ENCODE assay signal across 8 cellular contexts in genomic region chr21:32921632-32922230, GRCh38.
DNase-seq lines count a peak whose midpoint lies in the region; ATAC-seq and TF ChIP-seq lines count a peak whose summit lies in the region.

No MANE protein-coding gene starts in this region.

- H3K4me3 ChIP-seq in epithelial cell of esophagus (ENCODE audit: low read length): no peak overlapping the region

- no peak for ATAC-seq in GM18502 (IDR thresholded peaks at IDR 0.05; ENCODE audit: poor library complexity, unreplicated experiment)
- ATAC-seq in HG03521 (IDR thresholded peaks at IDR 0.05; ENCODE audit: unreplicated experiment): no peak

- TF ChIP-seq CTCF in epithelial cell of esophagus (IDR thresholded peaks at IDR 0.05; ENCODE audit: insufficient read depth, low read depth, low read length, missing control alignments): peak; percentile 14

- peak; percentile 79 for DNase-seq in activated effector memory CD4-positive, alpha-beta T cell treated with anti-CD3 and anti-CD28 coated beads, Interleukin-2, amount 50 U/mL, for 16 hours
- DNase-seq in activated effector memory CD4-positive, alpha-beta T cell treated with Interleukin-2 at 50 U/mL for 16 hours: no peak
- DNase-seq in UCSD-AML1 (lab: John Stamatoyannopoulos, UW; ENCODE audit: unreplicated experiment) (peak; percentile 44), epithelial cell of esophagus (ENCODE audit: low read depth) (peak; percentile 11), NCI-H510A (lab: John Stamatoyannopoulos, UW) (no peak)
- peak; percentile 50 for DNase-seq in stimulated activated CD4-positive, alpha-beta T cell treated with anti-CD3 and anti-CD28 coated beads, Interleukin-12 subunit alpha, Interleukin-12 subunit beta, amount 100 ng/mL, for 4 hours

Comparison
In these comparisons a context has a peak if more than half of its experiments do, and no peak if none do; other contexts are left out.
1. DNase-seq: peak in activated effector memory CD4-positive, alpha-beta T cell treated with anti-CD3 and anti-CD28 coated beads, Interleukin-2, amount 50 U/mL, for 16 hours (single experiment), UCSD-AML1 (single experiment), epithelial cell of esophagus (single experiment) and stimulated activated CD4-positive, alpha-beta T cell treated with anti-CD3 and anti-CD28 coated beads, Interleukin-12 subunit alpha, Interleukin-12 subunit beta, amount 100 ng/mL, for 4 hours (single experiment); none in activated effector memory CD4-positive, alpha-beta T cell treated with Interleukin-2 at 50 U/mL for 16 hours (single experiment) and NCI-H510A (single experiment).